Comparison of ENCODE assay signal across 13 cellular contexts in genomic region chr12:29316772-29317171, GRCh38.
DNase-seq lines count a peak whose midpoint lies in the region; ATAC-seq, FAIRE-seq and TF ChIP-seq lines count a peak whose summit lies in the region.
"Had no signal": no experiment of that assay in that cellular context is flagged by ENCODE, and none has a peak within 500 bp of the region (broad histone marks: within the 10 kb centered on the region; RNA-seq: fewer than 3 reads in every experiment).

No MANE protein-coding gene starts in this region.

- H3K9me3 Mint-ChIP-seq in HFFc6, result no peaks in the 10 kb centered on the region
- H3K9me3 Mint-ChIP-seq: IgD-negative memory B cell, memory B cell had no signal

- no peak overlapping the region for H3K4me3 ChIP-seq in cardiac fibroblast (replicated peaks in 1 of 2; ENCODE audit: low read depth in 2 of 2, low read length in 2 of 2)
- peak overlapping the region; percentile 39 for H3K4me3 ChIP-seq in right cardiac atrium (ENCODE audit: low read length)
- H3K4me3 ChIP-seq in small intestine (ENCODE audit: low read depth in 1 of 2, low read length in 2 of 2), result no peak overlapping the region
- H3K4me3 ChIP-seq: colonic mucosa had no signal

- ATAC-seq in right cardiac atrium, result peak; percentile 58 to 67
- no peak for ATAC-seq in GM19467 (IDR thresholded peaks at IDR 0.05; ENCODE audit: unreplicated experiment)

- FAIRE-seq in small intestine (lab: Jason Lieb, UNC), result no peak

- 0 out of 2 replicates have a peak overlapping the region, but pooled peaks have one; percentile 33 for H3K4me3 Mint-ChIP-seq in HFFc6
- H3K4me3 Mint-ChIP-seq: IgD-negative memory B cell, memory B cell had no signal

- H3K27ac Mint-ChIP-seq in HFFc6, result peak overlapping the region; percentile 63
- H3K27ac Mint-ChIP-seq: IgD-negative memory B cell had no signal

- intact Hi-C loops in right cardiac atrium (cut with DNase I), result loop anchor here in 1 of 4 donors (10.0 kb wide), 1 partner anchor 232 kb away; no protein-coding TSS in a partner anchor

- peaks cover 4% of the 10 kb centered on the region for H3K27me3 Mint-ChIP-seq in HFFc6 (ENCODE audit: insufficient read depth)
- H3K27me3 Mint-ChIP-seq: IgD-negative memory B cell, memory B cell had no signal

- H3K27me3 ChIP-seq in right cardiac atrium (ENCODE audit: control insufficient read depth, insufficient read depth) (no peaks in the 10 kb centered on the region), small intestine (ENCODE audit: control insufficient read depth in 2 of 2, insufficient read depth in 2 of 2, low read length in 2 of 2) (no peaks in the 10 kb centered on the region)
- H3K27me3 ChIP-seq: colonic mucosa had no signal

- H3K36me3 Mint-ChIP-seq in HFFc6 (ENCODE audit: low read depth), result peaks cover 6% of the 10 kb centered on the region

- DNase-seq in HFFc6, result peak; percentile 70
- peak; percentile 59 to 60 for DNase-seq in cardiac fibroblast (ENCODE audit: low read depth in 2 of 2)
- DNase-seq in right cardiac atrium, result peak; percentile 34 to 72 (median 64)
- peak; percentile 13 for DNase-seq in small intestine
- no peak for DNase-seq in NCI-H2107 treated with DMSO at 0.1 percent for 48 hours (lab: John Stamatoyannopoulos, UW; ENCODE audit: unreplicated experiment)
- DNase-seq in NOMO-1 treated with dmso at 0.1 percent for 144 hours (lab: John Stamatoyannopoulos, UW; ENCODE audit: unreplicated experiment), result no peak
- DNase-seq: colonic mucosa; NCI-H1436 treated with DMSO at 0.1 percent for 48 hours; NK-92 treated with Interleukin-12 subunit alpha and Interleukin-12 subunit beta, amount 100 ng/mL, for 24 hours; T-helper 1 cell had no signal

- peaks cover 58% of the 10 kb centered on the region for H3K4me1 Mint-ChIP-seq in HFFc6 (ENCODE audit: low read depth)

- H3K4me1 ChIP-seq in right cardiac atrium (ENCODE audit: control insufficient read depth, insufficient read depth, low read length) (peaks cover 1% of the 10 kb centered on the region), small intestine (ENCODE audit: control insufficient read depth in 2 of 2, insufficient read depth in 1 of 2, low read depth in 1 of 2, low read length in 1 of 2) (no peaks in the 10 kb centered on the region)
- H3K4me1 ChIP-seq: colonic mucosa had no signal

- H3K27ac ChIP-seq in right cardiac atrium (ENCODE audit: low read length) (peak overlapping the region; percentile 25), small intestine (ENCODE audit: low read depth in 1 of 2, low read length in 1 of 2) (no peak overlapping the region)
- H3K27ac ChIP-seq: colonic mucosa had no signal

- no peak for TF ChIP-seq CTCF in HFFc6 (IDR thresholded peaks at IDR 0.05)
- TF ChIP-seq CTCF in cardiac fibroblast (IDR thresholded peaks at IDR 0.05; ENCODE audit: low read depth, low read length), result no peak

- H3K9me3 ChIP-seq in right cardiac atrium (ENCODE audit: control insufficient read depth, low read length) (no peaks in the 10 kb centered on the region), small intestine (ENCODE audit: control insufficient read depth, low read depth) (no peaks in the 10 kb centered on the region)
- H3K9me3 ChIP-seq: colonic mucosa had no signal

- 26% methylated on average over 4 of the region's 4 CpGs for WGBS in right cardiac atrium
- 41 to 61% (median 51%) methylated on average over 4 of the region's 4 CpGs for WGBS in small intestine, 3 donors

- H3K36me3 ChIP-seq in small intestine (ENCODE audit: control insufficient read depth in 2 of 2, insufficient read depth in 2 of 2, low read length in 2 of 2), result peaks cover 0 to 3% of the 10 kb centered on the region in 2 donors
- H3K36me3 ChIP-seq: colonic mucosa had no signal

Comparison
In these comparisons a context has a peak if more than half of its experiments do, and no peak if none do; other contexts are left out.
1. DNase-seq: peak in HFFc6 (single experiment), cardiac fibroblast (2 of 2), right cardiac atrium (3 of 3) and small intestine (single experiment); none in NCI-H2107 treated with DMSO at 0.1 percent for 48 hours (single experiment) and NOMO-1 treated with dmso at 0.1 percent for 144 hours (single experiment).